In the genomic region with DNA sequence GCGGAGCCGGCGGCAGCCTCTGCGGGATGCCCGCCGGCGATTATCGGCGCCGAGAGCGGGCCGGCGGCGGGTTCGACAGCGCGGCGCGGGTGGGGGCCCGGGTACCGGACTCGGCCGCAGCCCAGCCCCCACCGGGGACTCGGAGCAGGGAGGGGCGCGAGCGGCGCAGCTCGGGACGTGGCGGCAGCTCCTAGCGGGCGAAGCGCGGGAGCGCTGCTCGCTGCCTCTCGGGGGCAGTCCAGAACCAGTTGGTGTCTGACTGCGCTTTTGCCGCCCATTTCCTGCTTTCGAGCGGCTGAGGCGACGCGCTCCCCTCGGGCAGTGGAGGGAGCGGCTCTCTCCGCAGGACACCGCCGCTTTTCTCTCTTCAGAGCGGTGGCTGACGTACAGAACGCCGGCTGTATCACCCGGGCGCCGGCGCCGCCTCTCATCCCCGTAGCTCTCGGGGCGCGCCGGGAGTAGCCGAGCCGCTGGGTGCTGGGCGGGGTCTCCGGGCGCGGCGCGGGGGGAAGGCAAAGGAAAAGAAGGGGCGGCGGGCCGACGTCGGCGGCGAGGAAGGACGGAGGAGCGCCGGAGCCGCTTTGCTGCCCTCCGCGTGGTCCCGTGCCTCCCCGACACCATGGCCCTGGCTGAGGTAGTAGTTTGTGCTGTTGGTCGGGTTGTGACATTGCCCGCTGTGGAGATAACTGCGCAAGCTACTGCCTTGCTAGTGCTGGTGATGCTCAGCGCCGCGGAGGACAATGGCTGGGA, we compare ENCODE assay signal across 1 cellular context.
TF ChIP-seq lines count a peak whose summit lies in the region.

No MANE protein-coding gene starts in this region.

TF ChIP-seq in HepG2, 621 proteins besides CTCF, POLR2A, EP300 and RAD21 (continued from another document and continues in another):
- TF ChIP-seq CSRNP1 (CRISPR knock-in tag; IDR thresholded peaks at IDR 0.05) (0 out of 2 replicates have a peak, but pooled peaks have one; percentile 26), SNAPC2 (CRISPR knock-in tag; IDR thresholded peaks at IDR 0.05) (peak; percentile 68; the same call in 1 of the 2 replicates), AGO2 (optimal IDR thresholded peaks at IDR 0.05; ENCODE audit: low read depth, low read length) (peak; percentile 92), ZBTB7A (CRISPR knock-in tag; IDR thresholded peaks at IDR 0.05) (peak; percentile 47), NFYB (CRISPR knock-in tag; IDR thresholded peaks at IDR 0.05) (0 out of 2 replicates have a peak, but pooled peaks have one; percentile 18), ZBTB38 (CRISPR knock-in tag; IDR thresholded peaks at IDR 0.05) (peak; percentile 57; the same call in 1 of the 2 replicates), PHF5A (CRISPR knock-in tag; IDR thresholded peaks at IDR 0.05; ENCODE audit: low read depth, unreplicated experiment) (peak; percentile 19), TBX3 (IDR thresholded peaks at IDR 0.05; ENCODE audit: borderline replicate concordance) (no peak), ZNF746 (CRISPR knock-in tag; IDR thresholded peaks at IDR 0.05) (no peak), EEA1 (CRISPR knock-in tag; IDR thresholded peaks at IDR 0.05; ENCODE audit: borderline replicate concordance) (0 out of 2 replicates have a peak, but pooled peaks have one; percentile 26), ELF4 (CRISPR knock-in tag; IDR thresholded peaks at IDR 0.05; ENCODE audit: borderline replicate concordance) (no peak; the same call in 1 of the 2 replicates), PHB2 (IDR thresholded peaks at IDR 0.05; ENCODE audit: partially characterized antibody) (no peak), BORCS8-MEF2B (CRISPR knock-in tag; IDR thresholded peaks at IDR 0.05) (peak; percentile 69), ZNF510 (CRISPR knock-in tag; IDR thresholded peaks at IDR 0.05; ENCODE audit: low read depth) (peak; percentile 40; the same call in 1 of the 2 replicates), ZNF577 (CRISPR knock-in tag; IDR thresholded peaks at IDR 0.05; ENCODE audit: borderline replicate concordance, low read depth) (no peak), RXRB (CRISPR knock-in tag; IDR thresholded peaks at IDR 0.05; ENCODE audit: borderline replicate concordance) (no peak), ZNF296 (CRISPR knock-in tag; conservative IDR thresholded peaks at IDR 0.05) (0 out of 2 replicates have a peak, but pooled peaks have one; percentile 31), ZNF788 (CRISPR knock-in tag; IDR thresholded peaks at IDR 0.05; ENCODE audit: borderline replicate concordance) (peak; percentile 57; the same call in 1 of the 2 replicates), ZNF331 (CRISPR knock-in tag; IDR thresholded peaks at IDR 0.05) (no peak; the same call in 1 of the 2 replicates), DMAP1 (CRISPR knock-in tag; IDR thresholded peaks at IDR 0.05) (peak; percentile 13; the same call in 1 of the 2 replicates), SOX5 (CRISPR knock-in tag; IDR thresholded peaks at IDR 0.05; ENCODE audit: borderline replicate concordance) (peak; percentile 89), DR1 (CRISPR knock-in tag; IDR thresholded peaks at IDR 0.05) (0 out of 2 replicates have a peak, but pooled peaks have one; percentile 27), NFAT5 (CRISPR knock-in tag; IDR thresholded peaks at IDR 0.05) (peak; percentile 57), KLF9 (CRISPR knock-in tag; IDR thresholded peaks at IDR 0.05; ENCODE audit: low read depth) (0 out of 2 replicates have a peak, but pooled peaks have one; percentile 26), ZNF720 (CRISPR knock-in tag; IDR thresholded peaks at IDR 0.05) (no peak), ZIK1 (CRISPR knock-in tag; IDR thresholded peaks at IDR 0.05; ENCODE audit: borderline replicate concordance, low read depth) (0 out of 2 replicates have a peak, but pooled peaks have one; percentile 22), ZNF501 (CRISPR knock-in tag; IDR thresholded peaks at IDR 0.05) (0 out of 2 replicates have a peak, but pooled peaks have one; percentile 33), ERF (CRISPR knock-in tag; IDR thresholded peaks at IDR 0.05) (0 out of 2 replicates have a peak, but pooled peaks have one; percentile 8), ZNF34 (CRISPR knock-in tag; IDR thresholded peaks at IDR 0.05; ENCODE audit: borderline replicate concordance) (no peak; the same call in 1 of the 2 replicates), ZFP82 (CRISPR knock-in tag; IDR thresholded peaks at IDR 0.05; ENCODE audit: borderline replicate concordance) (0 out of 2 replicates have a peak, but pooled peaks have one; percentile 59), TFDP2 (CRISPR knock-in tag; IDR thresholded peaks at IDR 0.05) (peak; percentile 93), SP1 (IDR thresholded peaks at IDR 0.05) (no peak), SP1 (CRISPR knock-in tag; IDR thresholded peaks at IDR 0.05) (no peak), MLXIP (CRISPR knock-in tag; IDR thresholded peaks at IDR 0.05; ENCODE audit: borderline replicate concordance) (peak; percentile 70; the same call in 1 of the 2 replicates), ZNF180 (CRISPR knock-in tag; IDR thresholded peaks at IDR 0.05; ENCODE audit: borderline replicate concordance, low read depth) (no peak), XRCC5 (optimal IDR thresholded peaks at IDR 0.05; ENCODE audit: low read length) (peak; percentile 46), PCBP1 (IDR thresholded peaks at IDR 0.05; ENCODE audit: borderline replicate concordance, low read depth, low read length) (0 out of 2 replicates have a peak, but pooled peaks have one; percentile 19), PRDM15 (CRISPR knock-in tag; IDR thresholded peaks at IDR 0.05) (no peak; the same call in 1 of the 2 replicates), ZNF333 (CRISPR knock-in tag; IDR thresholded peaks at IDR 0.05; ENCODE audit: borderline replicate concordance) (peak; percentile 49; the same call in 1 of the 2 replicates), ZNF430 (CRISPR knock-in tag; IDR thresholded peaks at IDR 0.05) (no peak), SNRNP70 (IDR thresholded peaks at IDR 0.05; ENCODE audit: low read depth, low read length) (no peak), AGO1 (IDR thresholded peaks at IDR 0.05; ENCODE audit: low read depth, low read length, poor library complexity, severe bottlenecking) (peak; percentile 68)
- TF ChIP-seq, protein P1, sequence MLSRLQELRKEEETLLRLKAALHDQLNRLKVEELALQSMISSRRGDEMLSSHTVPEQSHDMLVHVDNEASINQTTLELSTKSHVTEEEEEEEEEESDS (CRISPR knock-in tag; IDR thresholded peaks at IDR 0.05; ENCODE audit: borderline replicate concordance): 0 out of 2 replicates have a peak, but pooled peaks have one; percentile 52
- TF ChIP-seq, protein P2, sequence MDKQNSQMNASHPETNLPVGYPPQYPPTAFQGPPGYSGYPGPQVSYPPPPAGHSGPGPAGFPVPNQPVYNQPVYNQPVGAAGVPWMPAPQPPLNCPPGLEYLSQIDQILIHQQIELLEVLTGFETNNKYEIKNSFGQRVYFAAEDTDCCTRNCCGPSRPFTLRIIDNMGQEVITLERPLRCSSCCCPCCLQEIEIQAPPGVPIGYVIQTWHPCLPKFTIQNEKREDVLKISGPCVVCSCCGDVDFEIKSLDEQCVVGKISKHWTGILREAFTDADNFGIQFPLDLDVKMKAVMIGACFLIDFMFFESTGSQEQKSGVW (CRISPR knock-in tag; IDR thresholded peaks at IDR 0.05; ENCODE audit: borderline replicate concordance): no peak
